In the genomic region with DNA sequence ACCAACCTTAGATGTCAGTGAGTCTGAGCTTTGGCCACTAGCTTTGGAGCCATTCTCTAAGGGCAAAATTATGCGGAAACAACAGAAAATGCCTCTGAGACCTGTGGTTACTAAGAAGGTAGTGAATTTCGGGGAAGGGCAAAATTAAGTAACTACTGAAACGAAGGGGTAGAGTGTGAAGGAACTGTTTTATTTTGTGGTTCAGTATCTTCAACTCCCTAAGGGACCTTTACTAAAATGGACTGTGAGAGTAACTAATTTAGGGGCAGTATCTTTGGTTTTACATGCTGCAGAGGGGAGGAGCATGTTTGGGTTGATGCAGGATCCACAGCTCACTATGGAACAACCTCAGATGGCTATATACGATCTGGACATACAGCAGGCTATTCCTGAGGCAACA, we compare ENCODE assay signal across 40 cellular contexts. TPM values are rescaled to one million over a fixed set of nuclear protein-coding genes. Genes with fewer than 3 reads are reported as not detected.
"Had no signal": no experiment of that assay in that cellular context is flagged by ENCODE, and none has a peak within 500 bp of the region (broad histone marks: within the 10 kb centered on the region; RNA-seq: fewer than 3 reads in every experiment).

No MANE protein-coding gene starts in this region.

- H3K9me3 ChIP-seq: MG63 had no signal

- H3K27me3 ChIP-seq: MG63 had no signal

- H3K36me3 ChIP-seq: MG63 had no signal

- DNase-seq: MG63, MM.1S, MV-4-11, NCI-H1048, NCI-H1092, NCI-H1092 treated with DMSO at 0.1 percent for 48 hours, NCI-H1105, NCI-H1105 treated with DMSO at 0.1 percent for 48 hours, NCI-H1417, NCI-H1417 treated with DMSO at 0.1 percent for 48 hours, NCI-H1436, NCI-H1436 treated with DMSO at 0.1 percent for 48 hours, NCI-H146, NCI-H1694, NCI-H1694 treated with DMSO at 0.1 percent for 48 hours, NCI-H187, NCI-H187 treated with DMSO at 0.1 percent for 48 hours, NCI-H1930, NCI-H2029, NCI-H2029 treated with DMSO at 0.1 percent for 48 hours, NCI-H2081, NCI-H2081 treated with DMSO at 0.1 percent for 48 hours, NCI-H2107, NCI-H2171, NCI-H2171 treated with DMSO at 0.1 percent for 48 hours, NCI-H2227 treated with DMSO at 0.1 percent for 48 hours, NCI-H226, NCI-H345, NCI-H446, NCI-H446 treated with DMSO at 0.1 percent for 48 hours, NCI-H510A, NCI-H510A treated with DMSO at 0.1 percent for 48 hours, NCI-H524, NCI-H524 treated with DMSO at 0.1 percent for 48 hours, NCI-H526, NCI-H526 treated with DMSO at 0.1 percent for 48 hours had no signal

- H3K4me3 ChIP-seq: MG63 had no signal

RNA-seq across cellular contexts. Expression of a gene that starts 8.0 kb away (rescaled TPM):
- total RNA-seq: LHCN-M2, M059J, MCF 10A, NCI-H460 had no signal
